Comparison of ENCODE assay signal across 8 cellular contexts in the genomic region with DNA sequence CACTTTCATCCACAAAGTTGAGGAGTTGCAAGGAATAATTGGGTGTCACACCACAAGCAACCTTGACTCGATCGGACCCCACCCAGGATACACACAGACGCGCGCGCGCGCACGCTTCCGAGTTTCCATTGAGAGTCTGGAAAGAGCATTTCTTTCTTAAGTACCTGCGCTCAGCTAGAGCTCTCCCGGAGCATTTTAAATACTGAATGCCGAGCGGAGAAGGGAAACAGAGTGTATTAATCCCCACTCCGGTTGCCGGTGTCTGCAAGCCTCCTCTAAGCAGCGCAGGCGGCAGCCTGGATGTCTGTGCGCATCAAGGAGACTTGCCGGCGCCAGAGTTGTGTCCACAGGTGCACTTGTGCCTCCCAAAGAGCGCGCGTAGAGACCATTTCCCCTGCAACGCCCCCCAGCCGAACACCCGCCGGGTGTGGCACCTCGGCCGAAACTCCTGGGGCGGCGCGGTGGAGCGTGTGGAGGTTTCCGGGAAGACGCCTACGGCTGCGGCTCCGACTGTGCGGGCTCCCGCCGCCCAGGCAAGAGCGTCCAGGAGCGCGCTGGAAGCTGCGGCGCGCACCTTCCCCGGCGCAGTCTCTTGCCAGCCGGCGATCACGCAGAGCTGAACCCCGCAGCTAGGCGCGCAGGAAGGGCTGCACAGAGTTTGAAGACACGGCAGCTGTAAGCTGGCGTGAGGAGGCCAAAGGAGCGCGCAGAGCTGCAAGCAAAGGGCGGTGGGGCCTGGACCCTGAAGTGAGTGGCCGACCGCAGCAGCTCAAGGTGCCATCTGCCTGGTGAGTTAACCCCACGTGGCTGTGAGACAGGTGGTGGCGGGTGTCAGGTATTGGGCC. TPM values are rescaled to one million over a fixed set of nuclear protein-coding genes. Genes with fewer than 3 reads are reported as not detected.
DNase-seq lines count a peak whose midpoint lies in the region; ATAC-seq and TF ChIP-seq lines count a peak whose summit lies in the region.

No MANE protein-coding gene starts in this region.

- H3K79me2 ChIP-seq in PC-3 (ENCODE audit: low read length), result no peaks in the 10 kb centered on the region
- H3K79me2 ChIP-seq in smooth muscle cell (ENCODE audit: low read depth), result no peaks in the 10 kb centered on the region

- no peaks in the 10 kb centered on the region for H3K9me2 ChIP-seq in PC-3 (replicated peaks; ENCODE audit: low read length)

- H3K36me3 ChIP-seq in PC-3 (ENCODE audit: low read depth, low read length) (no peaks in the 10 kb centered on the region), iPS-15b (ENCODE audit: control insufficient read depth, insufficient read depth, low read length) (no peaks in the 10 kb centered on the region), smooth muscle cell (ENCODE audit: low read depth) (no peaks in the 10 kb centered on the region)

- intact Hi-C loops in PC-3 (cut with micrococcal nuclease), result no loop called here

- H3K27ac ChIP-seq in PC-3 (ENCODE audit: low read length) (no peak overlapping the region), smooth muscle cell (ENCODE audit: low read depth) (no peak overlapping the region)

- WGBS in smooth muscle cell (ENCODE audit: low lambda C conversion rate), result under 1% methylated on average over 64 of the region's 65 CpGs

- POLR2A ChIA-PET in PC-3 (lab: Charles Lee; ENCODE audit: unreplicated experiment), result no interaction called here

- no TSS peak for BruUV-seq in PC-3 (replicated peaks; lab: Mats Ljungman, UMichigan)

- CTCF ChIA-PET in PC-3 (lab: Charles Lee), result no interaction called here

- DNase-seq in NCI-H1092 treated with DMSO at 0.1 percent for 48 hours (lab: John Stamatoyannopoulos, UW) (peak; percentile 64), NCI-H1092 (lab: John Stamatoyannopoulos, UW) (no peak), PC-3 (peak; percentile 17), smooth muscle cell (lab: John Stamatoyannopoulos, UW; ENCODE audit: unreplicated experiment) (no peak), KBM-7 (no peak)

- H3K9me3 ChIP-seq in PC-3 (ENCODE audit: low read length) (no peaks in the 10 kb centered on the region), iPS-15b (ENCODE audit: control insufficient read depth, insufficient read depth, low read length) (no peaks in the 10 kb centered on the region), smooth muscle cell (replicated peaks; ENCODE audit: low read depth) (no peaks in the 10 kb centered on the region)

- H3K4me1 ChIP-seq in PC-3 (ENCODE audit: insufficient read depth, low read length) (no peaks in the 10 kb centered on the region), iPS-15b (ENCODE audit: control insufficient read depth, insufficient read depth, low read length) (peaks cover 18% of the 10 kb centered on the region), smooth muscle cell (ENCODE audit: low read depth) (peaks cover 9% of the 10 kb centered on the region)

- H3K4me3 ChIP-seq in PC-3 (ENCODE audit: low read length) (peak overlapping the region; percentile 73), iPS-15b (ENCODE audit: low read depth, low read length) (peak overlapping the region; percentile 58), smooth muscle cell (peak overlapping the region; percentile 28)

- peak overlapping the region; percentile 20; the same call in 1 of the 2 replicates for H3K9ac ChIP-seq in PC-3 (ENCODE audit: low read length)
- H3K9ac ChIP-seq in iPS-15b (ENCODE audit: low read depth, low read length), result peak overlapping the region; percentile 12
- H3K9ac ChIP-seq in smooth muscle cell (ENCODE audit: low read depth), result no peak overlapping the region

- no peaks in the 10 kb centered on the region for H3F3A ChIP-seq in PC-3 (ENCODE audit: low read length, unreplicated experiment)
- no peaks in the 10 kb centered on the region for H3F3A ChIP-seq in smooth muscle cell (ENCODE audit: low read depth)

- H3K27me3 ChIP-seq in PC-3 (ENCODE audit: low read length) (no peaks in the 10 kb centered on the region), iPS-15b (ENCODE audit: control insufficient read depth, insufficient read depth, low read length) (peaks cover 93% of the 10 kb centered on the region), smooth muscle cell (ENCODE audit: low read depth) (peaks cover 100% of the 10 kb centered on the region)

- H4K20me1 ChIP-seq in PC-3 (ENCODE audit: low read length) (no peaks in the 10 kb centered on the region), smooth muscle cell (ENCODE audit: low read depth) (no peaks in the 10 kb centered on the region)

- peak; percentile 39 for ATAC-seq in PC-3
- no peak for ATAC-seq in HG02763 (IDR thresholded peaks at IDR 0.05; ENCODE audit: unreplicated experiment)
- ATAC-seq in HG03520 (IDR thresholded peaks at IDR 0.05; ENCODE audit: unreplicated experiment), result no peak

- peak overlapping the region; percentile 85 for H2AFZ ChIP-seq in PC-3 (ENCODE audit: low read length)
- H2AFZ ChIP-seq in smooth muscle cell (ENCODE audit: low read depth), result no peak overlapping the region

- TF ChIP-seq CTCF in PC-3 (conservative IDR thresholded peaks at IDR 0.05; ENCODE audit: low read depth, low read length) (no peak), smooth muscle cell (IDR thresholded peaks at IDR 0.05; ENCODE audit: borderline replicate concordance, insufficient read depth, poor library complexity, severe bottlenecking) (no peak)

- in situ Hi-C loops in KBM-7 (cut with MboI; ENCODE audit: low pct_unique_long_range_greater_than_20kb, low sequenced_read_pairs), result no loop called here

- H3K4me2 ChIP-seq in PC-3 (ENCODE audit: low read length), result peak overlapping the region; percentile 88
- peak overlapping the region; percentile 79 for H3K4me2 ChIP-seq in smooth muscle cell

RNA-seq across cellular contexts. Expression of gene FEZF1, which starts 1.1 kb away (rescaled TPM):
- total RNA-seq in PC-3 (2014; rRNA removed) (not detected in 2 replicates), smooth muscle cell (not detected in 2 replicates)
- polyA plus RNA-seq in smooth muscle cell, result 0.18 TPM in 1 of 2 replicates, not detected in the other

Comparison
In these comparisons a context has a peak if more than half of its experiments do, and no peak if none do; other contexts are left out.
1. DNase-seq: peak in NCI-H1092 treated with DMSO at 0.1 percent for 48 hours (single experiment) and PC-3 (single experiment); none in NCI-H1092 (single experiment), smooth muscle cell (single experiment) and KBM-7 (single experiment).
2. Peak in every context shown above with its lines, with median percentiles within 50 percentile points of each other: H3K4me3 ChIP-seq.